ENCODE assay signal across 8 cellular contexts in genomic region chr19:21463449-21464105, GRCh38. TPM values are rescaled to one million over a fixed set of nuclear protein-coding genes. Genes with fewer than 3 reads are reported as not detected.
DNase-seq lines count a peak whose midpoint lies in the region; ATAC-seq and TF ChIP-seq lines count a peak whose summit lies in the region.

No MANE protein-coding gene starts in this region.

- intact Hi-C loops in left ventricle myocardium inferior (cut with micrococcal nuclease): no loop called here

- no peaks in the 10 kb centered on the region for H3K36me3 ChIP-seq in left ventricle myocardium inferior
- H3K36me3 ChIP-seq in rectal smooth muscle tissue (ENCODE audit: control insufficient read depth, insufficient read depth, low read length): no peaks in the 10 kb centered on the region

- no peak overlapping the region for H3K9ac ChIP-seq in rectal smooth muscle tissue (ENCODE audit: low read length)

- H3K4me3 ChIP-seq in left ventricle myocardium inferior (peak overlapping the region; percentile 62), rectal smooth muscle tissue (ENCODE audit: low read length) (peak overlapping the region; percentile 42)

- no peak overlapping the region for H3K27ac ChIP-seq in left ventricle myocardium inferior (replicated peaks)
- H3K27ac ChIP-seq in rectal smooth muscle tissue (ENCODE audit: low read depth, low read length): no peak overlapping the region

- H3K9me3 ChIP-seq in left ventricle myocardium inferior (replicated peaks): peaks cover 4% of the 10 kb centered on the region

- ATAC-seq in GM18520 (IDR thresholded peaks at IDR 0.05; ENCODE audit: unreplicated experiment): no peak

- H3K4me1 ChIP-seq in left ventricle myocardium inferior: no peaks in the 10 kb centered on the region
- no peaks in the 10 kb centered on the region for H3K4me1 ChIP-seq in rectal smooth muscle tissue (ENCODE audit: control insufficient read depth, insufficient read depth, low read length)

- DNase-seq in DMS79 (lab: John Stamatoyannopoulos, UW) (peak; percentile 92), KG1 (lab: John Stamatoyannopoulos, UW) (peak; percentile 82), left ventricle myocardium inferior (peak; percentile 42), NCI-H2171 treated with DMSO at 0.1 percent for 48 hours (lab: John Stamatoyannopoulos, UW) (no peak), NK-92 (lab: John Stamatoyannopoulos, UW; ENCODE audit: unreplicated experiment) (no peak)
- peak; percentile 65 for DNase-seq in activated CD8-positive, alpha-beta memory T cell treated with anti-CD3 and anti-CD28 coated beads, Interleukin-2, amount 50 U/mL, for 48 hours

- H3K27me3 ChIP-seq in left ventricle myocardium inferior (ENCODE audit: low read depth) (no peaks in the 10 kb centered on the region), rectal smooth muscle tissue (ENCODE audit: control insufficient read depth, insufficient read depth, low read length) (no peaks in the 10 kb centered on the region)

- no peak for TF ChIP-seq CTCF in left ventricle myocardium inferior (IDR thresholded peaks at IDR 0.05; ENCODE audit: borderline replicate concordance)

RNA-seq across cellular contexts. Expression of gene ZNF429, which starts 41.8 kb away (rescaled TPM):
- 10.0 TPM for total RNA-seq in left ventricle myocardium inferior

Comparison
In these comparisons a context has a peak if more than half of its experiments do, and no peak if none do; other contexts are left out.
1. DNase-seq: peak in DMS79 (single experiment), KG1 (single experiment), activated CD8-positive, alpha-beta memory T cell treated with anti-CD3 and anti-CD28 coated beads, Interleukin-2, amount 50 U/mL, for 48 hours (single experiment) and left ventricle myocardium inferior (single experiment); none in NCI-H2171 treated with DMSO at 0.1 percent for 48 hours (single experiment) and NK-92 (single experiment).